Comparison of ENCODE assay signal across 26 cellular contexts in the genomic region with DNA sequence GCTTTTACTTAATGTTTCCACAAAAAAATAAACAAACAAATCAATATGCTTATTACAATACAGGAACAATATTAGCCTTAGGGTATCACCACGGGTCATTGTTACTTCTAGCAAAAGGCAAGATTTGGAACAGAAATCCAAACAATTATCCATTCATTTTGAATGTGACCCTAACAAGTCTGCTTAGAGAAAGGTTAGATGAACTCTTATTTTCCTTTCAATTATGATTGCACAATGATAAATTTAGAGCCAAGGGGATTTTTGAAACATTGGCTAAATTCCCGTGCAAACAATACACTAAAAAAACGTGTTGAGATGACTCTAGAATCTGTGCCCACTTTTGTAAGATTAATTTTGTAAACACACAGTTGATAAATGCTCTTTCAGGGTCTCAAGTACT.
DNase-seq lines count a peak whose midpoint lies in the region; ATAC-seq and TF ChIP-seq lines count a peak whose summit lies in the region.
"Had no signal": no experiment of that assay in that cellular context is flagged by ENCODE, and none has a peak within 500 bp of the region (broad histone marks: within the 10 kb centered on the region; RNA-seq: fewer than 3 reads in every experiment).

No MANE protein-coding gene starts in this region.

- intact Hi-C loops in prostate gland (cut with DNase I), result no loop called here

- no peak overlapping the region for H3K4me3 ChIP-seq in fibroblast of pulmonary artery (replicated peaks; ENCODE audit: low read depth, low read length)
- H3K4me3 ChIP-seq in prostate gland, result no peak overlapping the region
- no peak overlapping the region for H3K4me3 ChIP-seq in HAP-1
- H3K4me3 ChIP-seq: esophagus muscularis mucosa, gastroesophageal sphincter, PC-9, transverse colon had no signal

- in situ Hi-C loops in HAP-1 (cut with MboI; ENCODE audit: low sequenced_read_pairs), result no loop called here

- DNase-seq in NCI-H1092 treated with DMSO at 0.1 percent for 48 hours (lab: John Stamatoyannopoulos, UW) (peak; percentile 83), NCI-H146 treated with DMSO at 0.1 percent for 48 hours (lab: John Stamatoyannopoulos, UW; ENCODE audit: unreplicated experiment) (peak; percentile 89), NCI-H774 (lab: John Stamatoyannopoulos, UW) (peak; percentile 74), fibroblast of pulmonary artery (ENCODE audit: low read depth) (peak; percentile 8), NCI-H1694 (lab: John Stamatoyannopoulos, UW) (no peak), prostate gland (ENCODE audit: low spot score) (no peak), HAP-1 (ENCODE audit: low spot score in 2 of 2) (no peak)
- DNase-seq: activated CD4-positive, alpha-beta memory T cell treated with anti-CD3 and anti-CD28 coated beads for 36 hours; activated CD4-positive, alpha-beta T cell treated with anti-CD3 and anti-CD28 coated beads for 1 hour; activated T-cell treated with anti-CD3 and anti-CD28 coated beads, Interleukin-2, amount 50 U/mL, for 72 hours; central memory CD4-positive, alpha-beta T cell; DMS153; H7; hypothalamus; NCI-H2107; NCI-H510A; occipital lobe; PC-9; Right ventricle myocardium superior; stimulated activated CD4-positive, alpha-beta T cell treated with anti-CD3 and anti-CD28 coated beads, Interleukin-15, amount 100 ng/mL, for 24 hours; stimulated activated CD4-positive, alpha-beta T cell treated with anti-CD3 and anti-CD28 coated beads, Interleukin-4, amount 100 ng/mL, for 4 hours; transverse colon had no signal

- no peak for ATAC-seq in GM21619 (IDR thresholded peaks at IDR 0.05; ENCODE audit: unreplicated experiment)
- ATAC-seq: activated T-cell treated with anti-CD3 and anti-CD28 coated beads, Interleukin-2, amount 50 U/mL, for 72 hours; gastroesophageal sphincter; natural killer cell treated with Interleukin-12 subunit alpha and Interleukin-12 subunit beta and Interleukin-15 and Interleukin-18, amount 100 ng/mL, for 72 hours had no signal

- WGBS in prostate gland, result 39% methylated on average over 3 of the region's 3 CpGs

- no peak for TF ChIP-seq CTCF in fibroblast of pulmonary artery (IDR thresholded peaks at IDR 0.05; ENCODE audit: low read length, missing control alignments)
- no peak for TF ChIP-seq CTCF in prostate gland (IDR thresholded peaks at IDR 0.05)

- no peak overlapping the region for H3K27ac ChIP-seq in prostate gland
- H3K27ac ChIP-seq: esophagus muscularis mucosa, gastroesophageal sphincter, PC-9, transverse colon had no signal

- H3K27me3 ChIP-seq in prostate gland (replicated peaks; ENCODE audit: insufficient read depth) (no peaks in the 10 kb centered on the region), HAP-1 (ENCODE audit: low read depth) (no peaks in the 10 kb centered on the region)
- H3K27me3 ChIP-seq: esophagus muscularis mucosa, gastroesophageal sphincter, transverse colon had no signal

- TF ChIP-seq POLR2A in prostate gland (IDR thresholded peaks at IDR 0.05), result no peak

- no peaks in the 10 kb centered on the region for H3K36me3 ChIP-seq in prostate gland
- no peaks in the 10 kb centered on the region for H3K36me3 ChIP-seq in HAP-1 (replicated peaks)
- H3K36me3 ChIP-seq: esophagus muscularis mucosa, gastroesophageal sphincter, transverse colon had no signal

- H3K4me1 ChIP-seq in prostate gland (replicated peaks) (no peaks in the 10 kb centered on the region), HAP-1 (no peaks in the 10 kb centered on the region)
- H3K4me1 ChIP-seq: gastroesophageal sphincter, transverse colon had no signal

- H3K9me3 ChIP-seq in prostate gland, result no peaks in the 10 kb centered on the region
- H3K9me3 ChIP-seq in HAP-1, result no peaks in the 10 kb centered on the region
- H3K9me3 ChIP-seq: esophagus muscularis mucosa, transverse colon had no signal

Comparison
In these comparisons a context has a peak if more than half of its experiments do, and no peak if none do; other contexts are left out.
1. DNase-seq: peak in NCI-H1092 treated with DMSO at 0.1 percent for 48 hours (single experiment), NCI-H146 treated with DMSO at 0.1 percent for 48 hours (single experiment), NCI-H774 (single experiment) and fibroblast of pulmonary artery (single experiment); none in NCI-H1694 (single experiment), prostate gland (single experiment) and HAP-1 (0 of 2).